22 cellular contexts compared by ENCODE assay signal in the genomic region with DNA sequence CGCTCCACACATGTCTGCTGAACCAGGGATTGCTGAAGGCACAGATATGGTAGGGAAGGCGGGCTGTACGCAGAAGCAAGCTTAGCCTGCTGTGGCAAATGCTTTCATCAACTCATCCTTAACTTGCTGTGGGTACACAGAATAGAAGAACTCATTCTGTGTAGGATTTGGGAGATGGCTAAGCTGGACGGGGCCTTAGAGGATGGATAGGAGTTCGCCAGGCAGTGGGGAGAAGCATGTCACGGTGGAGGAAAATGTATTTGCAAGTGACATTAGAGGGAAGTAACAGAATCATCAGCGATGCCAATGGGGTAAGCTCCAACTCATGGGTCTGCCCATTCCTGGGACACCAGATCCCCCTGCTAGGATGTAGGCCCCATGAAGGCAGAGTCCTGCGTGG.
DNase-seq lines count a peak whose midpoint lies in the region; ATAC-seq and TF ChIP-seq lines count a peak whose summit lies in the region.
"Had no signal": no experiment of that assay in that cellular context is flagged by ENCODE, and none has a peak within 500 bp of the region (broad histone marks: within the 10 kb centered on the region; RNA-seq: fewer than 3 reads in every experiment).

No MANE protein-coding gene starts in this region.

- TF ChIP-seq EP300 in esophagus muscularis mucosa (IDR thresholded peaks at IDR 0.05), result no peak

- H3K27ac ChIP-seq in HEK293 (ENCODE audit: extremely low read depth, low read depth, low read length) (no peak overlapping the region), Panc1 (ENCODE audit: low read length) (no peak overlapping the region), esophagus muscularis mucosa (replicated peaks in 1 of 4) (no peak overlapping the region)
- H3K27ac ChIP-seq: BLaER1 had no signal

- POLR2A ChIA-PET in HEK293 (lab: Yijun Ruan, JAX), result no interaction called here
- POLR2A ChIA-PET in Panc1 (lab: Charles Lee), result no interaction called here

- H3K9me3 ChIP-seq in HEK293 (ENCODE audit: control insufficient read depth, insufficient read depth, low read depth, low read length) (no peaks in the 10 kb centered on the region), Panc1 (ENCODE audit: control insufficient read depth, insufficient read depth, low read depth, low read length) (no peaks in the 10 kb centered on the region), esophagus muscularis mucosa (no peaks in the 10 kb centered on the region)
- H3K9me3 ChIP-seq: BE2C, BLaER1 had no signal

- no peak for TF ChIP-seq POLR2A in esophagus muscularis mucosa (IDR thresholded peaks at IDR 0.05; ENCODE audit: low read depth)

- H3K27me3 ChIP-seq in Panc1 (ENCODE audit: control insufficient read depth, insufficient read depth, low read length) (peaks cover 6% of the 10 kb centered on the region), esophagus muscularis mucosa (peaks cover 0 to 10% (median 0%) of the 10 kb centered on the region in 4 donors)
- H3K27me3 ChIP-seq: BE2C, BLaER1 had no signal

- TF ChIP-seq CTCF in HEK293 (tag by site-specific recombination; IDR thresholded peaks at IDR 0.05) (no peak), Panc1 (IDR thresholded peaks at IDR 0.05) (no peak), esophagus muscularis mucosa (IDR thresholded peaks at IDR 0.05) (no peak), foreskin fibroblast (IDR thresholded peaks at IDR 0.05; ENCODE audit: low read depth, low read length) (no peak)

- H3K36me3 ChIP-seq in HEK293 (ENCODE audit: control insufficient read depth in 2 of 2, insufficient read depth in 1 of 2, low read length in 2 of 2), result no peaks in the 10 kb centered on the region
- H3K36me3 ChIP-seq in Panc1 (ENCODE audit: control insufficient read depth, insufficient read depth, low read length), result no peaks in the 10 kb centered on the region
- H3K36me3 ChIP-seq in esophagus muscularis mucosa, result no peaks in the 10 kb centered on the region
- H3K36me3 ChIP-seq: BE2C, BLaER1 had no signal

- intact Hi-C loops in Panc1 (cut with micrococcal nuclease; ENCODE audit: unreplicated experiment) (no loop called here), esophagus muscularis mucosa (cut with DNase I) (no loop called here)

- no peaks in the 10 kb centered on the region for H3K4me1 ChIP-seq in HEK293 (ENCODE audit: control insufficient read depth, insufficient read depth, low read length)
- H3K4me1 ChIP-seq in Panc1 (ENCODE audit: control insufficient read depth, insufficient read depth, low read length), result no peaks in the 10 kb centered on the region
- no peaks in the 10 kb centered on the region for H3K4me1 ChIP-seq in esophagus muscularis mucosa
- H3K4me1 ChIP-seq: BE2C had no signal

- in situ Hi-C loops in Panc1 (cut with HindIII; ENCODE audit: low pct_unique_long_range_greater_than_20kb, low sequenced_read_pairs), result no loop called here

- CTCF ChIA-PET in HEK293 (lab: Yijun Ruan, JAX), result interaction anchor here (0.6 kb wide), 1 partner anchor 1175 kb away, joined by 3 read pairs; no protein-coding TSS in a partner anchor
- CTCF ChIA-PET in Panc1 (lab: Charles Lee), result no interaction called here

- ATAC-seq in Panc1, result peak; percentile 33; the same call in 1 of the 2 replicates
- no peak for ATAC-seq in HG03097 (IDR thresholded peaks at IDR 0.05; ENCODE audit: low FRiP score, unreplicated experiment)
- ATAC-seq: GM12878 had no signal

- H3K4me3 ChIP-seq in HEK293 (ENCODE audit: low read depth, low read length) (no peak overlapping the region), Panc1 (ENCODE audit: low read depth in 2 of 2, low read length in 2 of 2) (no peak overlapping the region), esophagus muscularis mucosa (no peak overlapping the region), foreskin fibroblast (ENCODE audit: low read depth in 1 of 2, low read length in 2 of 2) (no peak overlapping the region)
- H3K4me3 ChIP-seq: BLaER1, GM12878 had no signal

- 98% methylated on average over 8 of the region's 8 CpGs for WGBS in esophagus muscularis mucosa

- no TSS peak for BruUV-seq in Panc1 (replicated peaks; lab: Mats Ljungman, UMichigan)

- DNase-seq in Panc1 (ENCODE audit: low read depth, low spot score), result no peak
- DNase-seq in esophagus muscularis mucosa (ENCODE audit: extremely low spot score), result peak; percentile 77
- no peak for DNase-seq in NCI-H510A (lab: John Stamatoyannopoulos, UW)
- no peak for DNase-seq in foreskin fibroblast
- DNase-seq: 8988T; ACHN; BE2C; C1 segment of cervical spinal cord; CD4-positive, alpha-beta memory T cell; CD4-positive, CD25-positive, alpha-beta regulatory T cell; CD8-positive, alpha-beta memory T cell; DMS 273 treated with DMSO at 0.1 percent for 48 hours; DMS153; DMS53; DMS79; DND-41; EL; GDM1 had no signal

TF ChIP-seq in HEK293, 187 proteins besides CTCF, POLR2A, EP300 and RAD21:
- TF ChIP-seq KLF7 (tag by site-specific recombination; IDR thresholded peaks at IDR 0.05; ENCODE audit: borderline replicate concordance) (no peak), ZFP3 (tag by site-specific recombination; IDR thresholded peaks at IDR 0.05; ENCODE audit: low read depth) (peak; percentile 68), TCF7L2 (IDR thresholded peaks at IDR 0.05; ENCODE audit: borderline replicate concordance, low read depth, low read length) (no peak)
